Comparison of ENCODE assay signal across 15 cellular contexts in genomic region chr12:76863005-76863670, GRCh38. TPM values are rescaled to one million over a fixed set of nuclear protein-coding genes. Genes with fewer than 3 reads are reported as not detected.
DNase-seq lines count a peak whose midpoint lies in the region; ATAC-seq and TF ChIP-seq lines count a peak whose summit lies in the region.
"Had no signal": no experiment of that assay in that cellular context is flagged by ENCODE, and none has a peak within 500 bp of the region (broad histone marks: within the 10 kb centered on the region; RNA-seq: fewer than 3 reads in every experiment).

No MANE protein-coding gene starts in this region.

- no peaks in the 10 kb centered on the region for H3K27me3 ChIP-seq in H9 (ENCODE audit: insufficient read depth, low read length)
- H3K27me3 ChIP-seq in hepatocyte: no peaks in the 10 kb centered on the region
- H3K27me3 ChIP-seq in testis: no peaks in the 10 kb centered on the region

- peaks cover 4% of the 10 kb centered on the region; the same call in 1 of the 2 replicates for H3K79me2 ChIP-seq in H9 (ENCODE audit: insufficient read depth, low read length)
- H3K79me2 ChIP-seq in hepatocyte: peaks cover 12% of the 10 kb centered on the region

- H3K4me2 ChIP-seq in H9 (ENCODE audit: insufficient read depth, insufficient read length, low read length) (no peak overlapping the region), hepatocyte (peak overlapping the region; percentile 31)

- H3T11ph ChIP-seq in H9 (ENCODE audit: low read length): no peak overlapping the region

- no peak overlapping the region for H3K4me3 ChIP-seq in hepatocyte
- peak overlapping the region in 1 of 2 donors; percentile 8 for H3K4me3 ChIP-seq in testis

- H3K79me1 ChIP-seq in H9 (ENCODE audit: insufficient read depth, low read depth, low read length, poor library complexity, severe bottlenecking): peaks cover 3% of the 10 kb centered on the region

- WGBS in H9 (ENCODE audit: extremely low coverage, insufficient read length, low lambda C conversion rate): no CpG with 5 or more reads among the region's 12 CpGs
- WGBS in hepatocyte (ENCODE audit: low lambda C conversion rate, missing lambda C conversion rate): 86% methylated on average over 12 of the region's 12 CpGs
- 70 to 74% methylated on average over 12 of the region's 12 CpGs for WGBS in testis, 2 donors

- H2BK15ac ChIP-seq in H9 (ENCODE audit: low read depth, low read length): no peak overlapping the region

- H4K91ac ChIP-seq in H9 (ENCODE audit: insufficient read length, low read depth, low read length): no peak overlapping the region

- H3K18ac ChIP-seq in H9 (ENCODE audit: insufficient read length, low read depth, low read length): no peak overlapping the region

- no peak overlapping the region for H3K23ac ChIP-seq in H9 (ENCODE audit: insufficient read length, low read depth, low read length)

- H3K9ac ChIP-seq in H9 (ENCODE audit: extremely low read depth, insufficient read length, low read length): no peak overlapping the region

- no peak overlapping the region for H3K4me3 Mint-ChIP-seq in H9
- no peak overlapping the region for H3K4me3 Mint-ChIP-seq in activated T-cell treated with anti-CD3 and anti-CD28 coated beads, Interleukin-2, amount 50 U/mL, for 4 hours
- H3K4me3 Mint-ChIP-seq: activated naive CD4-positive, alpha-beta T cell treated with anti-CD3 and anti-CD28 coated beads for 36 hours had no signal

- TF ChIP-seq CTCF in H9 (conservative IDR thresholded peaks at IDR 0.05): no peak
- TF ChIP-seq CTCF in hepatocyte (IDR thresholded peaks at IDR 0.05; ENCODE audit: poor library complexity): no peak
- no peak for TF ChIP-seq CTCF in testis (IDR thresholded peaks at IDR 0.05)

- peaks cover 30 to 31% of the 10 kb centered on the region in 2 experiments for H3K4me1 Mint-ChIP-seq in H9
- H3K4me1 Mint-ChIP-seq in activated T-cell treated with anti-CD3 and anti-CD28 coated beads, Interleukin-2, amount 50 U/mL, for 4 hours (ENCODE audit: low read depth): no peaks in the 10 kb centered on the region

- no peak overlapping the region for H2BK5ac ChIP-seq in H9 (ENCODE audit: insufficient read length, low read length)

- H4K8ac ChIP-seq in H9 (replicated peaks; ENCODE audit: insufficient read length, low read depth, low read length): no peak overlapping the region

- no peak overlapping the region for H2BK12ac ChIP-seq in H9 (ENCODE audit: insufficient read length, low read depth, low read length)

- no peak overlapping the region for H3K4ac ChIP-seq in H9 (ENCODE audit: low read depth, low read length)

- H3K36me3 ChIP-seq in hepatocyte (replicated peaks; ENCODE audit: insufficient read depth, low read depth) (no peaks in the 10 kb centered on the region), testis (ENCODE audit: low read depth, missing control alignments) (no peaks in the 10 kb centered on the region)

- no peak overlapping the region for H2AFZ ChIP-seq in H9 (ENCODE audit: low read length)
- no peak overlapping the region for H2AFZ ChIP-seq in hepatocyte

- no peak overlapping the region for H2BK20ac ChIP-seq in H9 (ENCODE audit: low read depth, low read length, poor library complexity, severe bottlenecking)

- intact Hi-C loops in testis (cut with DNase I; ENCODE audit: low total_unique reads): no loop called here

- no peak overlapping the region for H3K56ac ChIP-seq in H9 (ENCODE audit: insufficient read length, low read depth, low read length)

- no peaks in the 10 kb centered on the region for H3K9me3 Mint-ChIP-seq in H9
- H3K9me3 Mint-ChIP-seq in activated T-cell treated with anti-CD3 and anti-CD28 coated beads, Interleukin-2, amount 50 U/mL, for 4 hours: no peaks in the 10 kb centered on the region
- H3K9me3 Mint-ChIP-seq: activated naive CD4-positive, alpha-beta T cell treated with anti-CD3 and anti-CD28 coated beads for 36 hours had no signal

- H3K14ac ChIP-seq in H9 (ENCODE audit: insufficient read depth, low read length): no peak overlapping the region

- no peaks in the 10 kb centered on the region for H4K20me1 ChIP-seq in H9 (ENCODE audit: control insufficient read depth, insufficient read depth, insufficient read length)
- H4K20me1 ChIP-seq in hepatocyte (ENCODE audit: insufficient read depth, poor library complexity, severe bottlenecking): no peaks in the 10 kb centered on the region

- H3K27ac Mint-ChIP-seq in H9: peak overlapping the region in 2 of 3 experiments; percentile 20 to 52; a peak in 2 of 7 replicates
- H3K27ac Mint-ChIP-seq: activated naive CD4-positive, alpha-beta T cell treated with anti-CD3 and anti-CD28 coated beads for 36 hours had no signal

- H3K4me1 ChIP-seq in H9 (ENCODE audit: insufficient read depth, low read length): peaks cover 10% of the 10 kb centered on the region; the same call in 1 of the 2 replicates
- peaks cover 9% of the 10 kb centered on the region for H3K4me1 ChIP-seq in hepatocyte (ENCODE audit: insufficient read depth)
- H3K4me1 ChIP-seq in testis: no peaks in the 10 kb centered on the region

- no peaks in the 10 kb centered on the region for H3K9me2 ChIP-seq in hepatocyte (replicated peaks; ENCODE audit: insufficient read depth)

- no peak for TF ChIP-seq POLR2A in testis (IDR thresholded peaks at IDR 0.05)

- H4K5ac ChIP-seq in H9 (ENCODE audit: insufficient read length, low read depth, low read length): no peak overlapping the region

- DNase-seq in H9 (no peak), astrocyte of the hippocampus (ENCODE audit: low read depth, low spot score) (peak; percentile 62), hepatocyte (ENCODE audit: low spot score) (no peak), testis (peak; percentile 35), hypothalamus (lab: John Stamatoyannopoulos, UW) (no peak)
- no peak for DNase-seq in activated T-cell treated with anti-CD3 and anti-CD28 coated beads, Interleukin-2, amount 50 U/mL, for 4 hours
- DNase-seq: activated naive CD4-positive, alpha-beta T cell treated with anti-CD3 and anti-CD28 coated beads for 36 hours; cerebellar nuclear complex; COR-L47; KBM-7; NCI-H1930; NCI-H748 treated with DMSO at 0.1 percent for 48 hours; right cardiac atrium had no signal

- H3K27me3 Mint-ChIP-seq in H9 (ENCODE audit: low read depth): no peaks in the 10 kb centered on the region
- H3K27me3 Mint-ChIP-seq in activated T-cell treated with anti-CD3 and anti-CD28 coated beads, Interleukin-2, amount 50 U/mL, for 4 hours (ENCODE audit: low read depth): peaks cover 9% of the 10 kb centered on the region

- H3K36me3 Mint-ChIP-seq in H9 (ENCODE audit: insufficient read depth in 1 of 3, low read depth in 3 of 3): peaks cover 28 to 55% (median 52%) of the 10 kb centered on the region in 3 experiments; a peak in 6 of 7 replicates
- no peaks in the 10 kb centered on the region for H3K36me3 Mint-ChIP-seq in activated T-cell treated with anti-CD3 and anti-CD28 coated beads, Interleukin-2, amount 50 U/mL, for 4 hours (ENCODE audit: insufficient read depth)

- H3K27ac ChIP-seq in H9 (ENCODE audit: insufficient read length, low read depth, low read length): no peak overlapping the region
- peak overlapping the region; percentile 62 for H3K27ac ChIP-seq in hepatocyte
- no peak overlapping the region for H3K27ac ChIP-seq in testis

- H3K9me3 ChIP-seq in H9 (ENCODE audit: control insufficient read depth, low read depth, low read length) (no peaks in the 10 kb centered on the region), hepatocyte (ENCODE audit: low read depth) (no peaks in the 10 kb centered on the region), testis (no peaks in the 10 kb centered on the region)

- no peak overlapping the region for H2BK120ac ChIP-seq in H9 (ENCODE audit: low read depth, low read length, poor library complexity, severe bottlenecking)

- no peak overlapping the region for H2AK5ac ChIP-seq in H9 (ENCODE audit: insufficient read length, low read length)

- H3K23me2 ChIP-seq in H9 (ENCODE audit: insufficient read length, low read depth, low read length, poor library complexity, severe bottlenecking): no peaks in the 10 kb centered on the region

- ATAC-seq in GM21360 (IDR thresholded peaks at IDR 0.05; ENCODE audit: unreplicated experiment): no peak
- ATAC-seq in activated T-cell treated with anti-CD3 and anti-CD28 coated beads, Interleukin-2, amount 50 U/mL, for 4 hours: no peak
- ATAC-seq: right cardiac atrium, Right ventricle myocardium inferior had no signal

RNA-seq across cellular contexts. Expression of gene CSRP2, which starts 15.7 kb away (rescaled TPM):
- total RNA-seq in H9 (2021) (156 and 158 TPM in 2 replicates), hepatocyte (64.7 and 92.1 TPM in 2 replicates), testis (10 to 100 TPM; 14.0 to 20.1 TPM)
- polyA plus RNA-seq in hepatocyte (110 and 117 TPM in 2 replicates), testis (ENCODE audit: insufficient read depth, low read depth, low replicate concordance) (54.9 TPM)
- under 1 TPM; 0.42 to 0.92 (median 0.73) TPM for total RNA-seq in activated T-cell treated with anti-CD3 and anti-CD28 coated beads, Interleukin-2, amount 50 U/mL, for 4 hours

Comparison
In these comparisons a context has a peak if more than half of its experiments do, and no peak if none do; other contexts are left out.
1. DNase-seq: peak in astrocyte of the hippocampus (single experiment) and testis (single experiment); none in H9 (single experiment), hepatocyte (single experiment), hypothalamus (0 of 51) and activated T-cell treated with anti-CD3 and anti-CD28 coated beads, Interleukin-2, amount 50 U/mL, for 4 hours (single experiment).
2. RNA of gene CSRP2, which starts 15.7 kb away (total RNA-seq): 156 to 158 TPM in H9, 64.7 to 92.1 TPM in hepatocyte and 14.0 to 20.1 TPM in testis; 0.42 to 0.92 TPM in activated T-cell treated with anti-CD3 and anti-CD28 coated beads, Interleukin-2, amount 50 U/mL, for 4 hours; every median in the first group is over 4 times any median in the second.